Comparison of ENCODE assay signal across 21 cellular contexts in the genomic region with DNA sequence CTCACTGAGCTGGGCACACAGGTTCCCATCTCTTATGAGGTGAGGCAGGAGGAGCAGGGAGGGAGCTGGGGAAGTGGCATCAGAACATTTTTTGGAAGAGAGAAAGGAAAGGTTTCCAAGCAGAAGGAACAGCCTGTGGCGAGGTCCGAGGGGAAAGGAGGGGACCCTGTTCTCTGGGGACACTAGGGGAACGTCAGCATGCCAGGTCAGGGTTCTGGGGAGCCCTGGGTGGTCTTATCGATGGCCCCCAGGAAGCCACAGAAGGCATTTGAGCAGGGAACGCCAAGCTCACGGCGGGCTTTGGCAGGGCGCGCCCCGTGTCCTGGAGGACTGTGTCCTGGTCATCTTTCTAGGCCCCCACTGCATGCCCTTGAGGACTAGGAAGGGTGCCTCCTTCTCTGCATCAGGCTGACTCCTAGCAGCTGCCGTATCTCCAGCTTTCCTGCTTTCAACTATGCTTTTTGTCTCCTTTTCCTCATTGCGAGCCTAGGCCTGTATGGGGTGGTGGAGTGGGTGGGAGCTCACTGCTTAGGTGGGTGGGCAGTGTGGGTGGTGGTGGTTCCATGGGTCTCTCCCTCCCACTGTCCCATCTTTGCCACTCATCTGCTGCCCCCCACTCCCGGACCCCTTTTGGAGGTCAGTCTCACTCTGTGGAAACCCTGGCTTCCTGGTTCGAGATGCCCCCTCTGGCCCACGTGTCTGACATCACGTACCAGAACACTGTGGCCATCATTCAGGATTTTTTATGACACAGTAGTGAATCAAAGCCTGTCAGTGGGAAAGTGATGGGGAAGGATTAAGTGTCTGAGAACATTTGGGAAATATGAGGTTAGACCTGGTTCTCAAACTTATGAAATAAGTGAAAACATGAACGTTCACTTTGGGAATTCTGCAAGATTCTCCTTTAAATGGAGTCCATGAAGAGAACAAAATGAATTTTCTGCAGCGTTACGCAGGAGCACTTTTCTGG.
"Had no signal": no experiment of that assay in that cellular context is flagged by ENCODE, and none has a peak within 500 bp of the region (broad histone marks: within the 10 kb centered on the region; RNA-seq: fewer than 3 reads in every experiment).

No MANE protein-coding gene starts in this region.

- H3K27ac Mint-ChIP-seq: activated CD4-positive, alpha-beta memory T cell treated with anti-CD3 and anti-CD28 coated beads, Interleukin-2, amount 10 ng/mL, durations not matched to agents 7 days and 5 days; activated CD4-positive, alpha-beta T cell treated with anti-CD3 and anti-CD28 coated beads for 36 hours; activated naive CD8-positive, alpha-beta T cell treated with anti-CD3 and anti-CD28 coated beads, Interleukin-2, amount 50 U/mL, for 24 hours had no signal

- ATAC-seq: activated CD4-positive, alpha-beta T cell treated with anti-CD3 and anti-CD28 coated beads for 36 hours; activated naive CD8-positive, alpha-beta T cell treated with anti-CD3 and anti-CD28 coated beads, Interleukin-2, amount 50 U/mL, for 24 hours; heart right ventricle; sciatic nerve had no signal

- DNase-seq: activated CD4-positive, alpha-beta memory T cell treated with anti-CD3 and anti-CD28 coated beads, Interleukin-2, amount 10 ng/mL, durations not matched to agents 7 days and 5 days; activated CD4-positive, alpha-beta T cell treated with anti-CD3 and anti-CD28 coated beads for 36 hours; activated gamma-delta T cell treated with Interleukin-2 at 50 U/mL for 16 hours; activated naive CD8-positive, alpha-beta T cell treated with anti-CD3 and anti-CD28 coated beads, Interleukin-2, amount 50 U/mL, for 24 hours; activated T-cell treated with anti-CD3 and anti-CD28 coated beads, Interleukin-2, amount 50 U/mL, for 48 hours; colonic mucosa; effector CD4-positive, alpha-beta T cell; heart right ventricle; kidney; left ventricle myocardium inferior; midbrain; stimulated activated CD4-positive, alpha-beta T cell treated with anti-CD3 and anti-CD28 coated beads, Interleukin-12 subunit alpha, Interleukin-12 subunit beta, amount 100 ng/mL, for 4 hours; stimulated activated CD4-positive, alpha-beta T cell treated with anti-CD3 and anti-CD28 coated beads, Interleukin-2, amount 100 ng/mL, for 48 hours; stimulated activated CD8-positive, alpha-beta memory T cell treated with anti-CD3 and anti-CD28 coated beads, Interleukin-4, amount 100 ng/mL, for 48 hours; stomach; T-helper 9 cell had no signal

- H3K4me3 ChIP-seq: colonic mucosa, heart right ventricle, left ventricle myocardium inferior, prostate gland, stomach, thoracic aorta had no signal

- H3K27ac ChIP-seq: colonic mucosa, heart right ventricle, left ventricle myocardium inferior, neutrophil, prostate gland, VCaP had no signal

- H3K9me3 ChIP-seq: colonic mucosa, heart right ventricle, left ventricle myocardium inferior, neutrophil, prostate gland, stomach, thoracic aorta had no signal

- H3K4me1 ChIP-seq: colonic mucosa had no signal

- H3K27me3 ChIP-seq: colonic mucosa, heart right ventricle, neutrophil, stomach had no signal

- H3K9me3 Mint-ChIP-seq: activated CD4-positive, alpha-beta memory T cell treated with anti-CD3 and anti-CD28 coated beads, Interleukin-2, amount 10 ng/mL, durations not matched to agents 7 days and 5 days; activated naive CD8-positive, alpha-beta T cell treated with anti-CD3 and anti-CD28 coated beads, Interleukin-2, amount 50 U/mL, for 24 hours had no signal

- H3K4me1 Mint-ChIP-seq: activated CD4-positive, alpha-beta T cell treated with anti-CD3 and anti-CD28 coated beads for 36 hours had no signal

- H3K27me3 Mint-ChIP-seq: activated CD4-positive, alpha-beta memory T cell treated with anti-CD3 and anti-CD28 coated beads, Interleukin-2, amount 10 ng/mL, durations not matched to agents 7 days and 5 days; activated CD4-positive, alpha-beta T cell treated with anti-CD3 and anti-CD28 coated beads for 36 hours; activated naive CD8-positive, alpha-beta T cell treated with anti-CD3 and anti-CD28 coated beads, Interleukin-2, amount 50 U/mL, for 24 hours had no signal

- H3K36me3 ChIP-seq: colonic mucosa, heart right ventricle, left ventricle myocardium inferior, neutrophil, prostate gland, stomach, thoracic aorta had no signal

- H3K4me3 Mint-ChIP-seq: activated CD4-positive, alpha-beta memory T cell treated with anti-CD3 and anti-CD28 coated beads, Interleukin-2, amount 10 ng/mL, durations not matched to agents 7 days and 5 days; activated CD4-positive, alpha-beta T cell treated with anti-CD3 and anti-CD28 coated beads for 36 hours; activated naive CD8-positive, alpha-beta T cell treated with anti-CD3 and anti-CD28 coated beads, Interleukin-2, amount 50 U/mL, for 24 hours had no signal
